ENCODE assay signal across 13 cellular contexts in the genomic region with DNA sequence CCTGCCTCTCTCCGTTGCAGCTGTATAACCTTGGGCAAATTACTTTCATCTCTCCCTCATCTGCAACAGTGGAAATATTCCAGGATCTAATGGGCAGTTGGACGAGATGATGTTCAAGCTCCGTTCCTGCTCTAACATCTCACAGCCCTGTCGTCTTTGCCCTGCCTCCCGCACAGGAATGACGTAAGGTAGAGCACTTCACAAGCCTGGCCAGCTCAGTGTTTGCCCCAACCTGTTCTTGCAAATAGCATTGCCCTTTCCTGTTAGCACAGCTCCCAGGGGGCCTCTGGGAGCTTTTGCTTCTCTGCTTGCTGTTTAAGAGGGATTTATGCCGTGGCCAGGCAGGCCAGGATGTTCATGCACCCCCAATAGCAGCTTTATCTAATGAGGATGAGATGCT.
DNase-seq lines count a peak whose midpoint lies in the region; TF ChIP-seq lines count a peak whose summit lies in the region.
"Had no signal": no experiment of that assay in that cellular context is flagged by ENCODE, and none has a peak within 500 bp of the region (broad histone marks: within the 10 kb centered on the region; RNA-seq: fewer than 3 reads in every experiment).

No MANE protein-coding gene starts in this region.

- H3K4me1 Mint-ChIP-seq in activated CD4-positive, alpha-beta memory T cell treated with anti-CD3 and anti-CD28 coated beads for 36 hours (ENCODE audit: low read depth), result peaks cover 50% of the 10 kb centered on the region

- no peak overlapping the region for H3K9ac ChIP-seq in GM23248

- H3K4me1 ChIP-seq in hepatocyte (ENCODE audit: insufficient read depth), result peaks cover 7% of the 10 kb centered on the region
- H3K4me1 ChIP-seq in GM23248 (ENCODE audit: insufficient read depth), result no peaks in the 10 kb centered on the region; the same call in 1 of the 2 replicates

- H3K79me2 ChIP-seq in hepatocyte, result no peaks in the 10 kb centered on the region
- H3K79me2 ChIP-seq in GM23248 (ENCODE audit: insufficient read depth), result no peaks in the 10 kb centered on the region

- no peaks in the 10 kb centered on the region for H3K27me3 ChIP-seq in hepatocyte
- H3K27me3 ChIP-seq in GM23248 (replicated peaks; ENCODE audit: insufficient read depth), result no peaks in the 10 kb centered on the region
- H3K27me3 ChIP-seq: SJCRH30 had no signal

- WGBS in hepatocyte (ENCODE audit: low lambda C conversion rate, missing lambda C conversion rate), result 53% methylated on average over 7 of the region's 7 CpGs
- WGBS in GM23248 (ENCODE audit: low coverage in 1 of 2, low lambda C conversion rate in 2 of 2, missing lambda C conversion rate in 2 of 2), 2 experiments, result 90 to 94% methylated on average over 7 of the region's 7 CpGs

- H3K27ac Mint-ChIP-seq in activated CD4-positive, alpha-beta memory T cell treated with anti-CD3 and anti-CD28 coated beads for 36 hours, result no peak overlapping the region

- H3K36me3 ChIP-seq in hepatocyte (replicated peaks; ENCODE audit: insufficient read depth, low read depth) (no peaks in the 10 kb centered on the region), GM23248 (ENCODE audit: low read depth) (no peaks in the 10 kb centered on the region)
- H3K36me3 ChIP-seq: SJCRH30 had no signal

- H3K9me3 Mint-ChIP-seq in activated CD4-positive, alpha-beta memory T cell treated with anti-CD3 and anti-CD28 coated beads for 36 hours, result no peaks in the 10 kb centered on the region

- H3K27me3 Mint-ChIP-seq in activated CD4-positive, alpha-beta memory T cell treated with anti-CD3 and anti-CD28 coated beads for 36 hours, result peaks cover 11% of the 10 kb centered on the region

- H3F3A ChIP-seq in GM23248 (ENCODE audit: insufficient read depth), result no peaks in the 10 kb centered on the region

- TF ChIP-seq CTCF in LNCaP clone FGC (IDR thresholded peaks at IDR 0.05; ENCODE audit: control insufficient read depth, extremely low read depth, insufficient read depth) (no peak), hepatocyte (IDR thresholded peaks at IDR 0.05; ENCODE audit: poor library complexity) (no peak)

- H3K27ac ChIP-seq in hepatocyte (no peak overlapping the region), GM23248 (no peak overlapping the region)
- H3K27ac ChIP-seq: SJCRH30 had no signal

- H3K9me3 ChIP-seq in hepatocyte (ENCODE audit: low read depth) (no peaks in the 10 kb centered on the region), GM23248 (ENCODE audit: low read depth) (no peaks in the 10 kb centered on the region)
- H3K9me3 ChIP-seq: SJCRH30 had no signal

- H3K4me3 Mint-ChIP-seq in activated CD4-positive, alpha-beta memory T cell treated with anti-CD3 and anti-CD28 coated beads for 36 hours, result no peak overlapping the region

- DNase-seq in DMS 273 (lab: John Stamatoyannopoulos, UW; ENCODE audit: unreplicated experiment), result peak; percentile 95
- peak; percentile 27 for DNase-seq in LNCaP clone FGC (ENCODE audit: low read depth)
- peak; percentile 81 for DNase-seq in NCI-H82 treated with DMSO at 0.1 percent for 48 hours (lab: John Stamatoyannopoulos, UW; ENCODE audit: unreplicated experiment)
- peak; percentile 15 for DNase-seq in iris pigment epithelial cell (ENCODE audit: low read depth)
- DNase-seq in activated CD4-positive, CD25-positive, alpha-beta regulatory T cell treated with anti-CD3 and anti-CD28 coated beads, Interleukin-2, amount 50 U/mL, for 72 hours, result no peak
- DNase-seq in hepatocyte (ENCODE audit: low spot score), result no peak
- DNase-seq in GM23248, result no peak
- no peak for DNase-seq in activated CD4-positive, alpha-beta memory T cell treated with anti-CD3 and anti-CD28 coated beads for 36 hours
- DNase-seq: activated naive CD4-positive, alpha-beta T cell; Kasumi-1; left colon; stimulated activated naive CD8-positive, alpha-beta T cell treated with anti-CD3 and anti-CD28 coated beads, Interleukin-15, Interleukin-2, amounts not matched to agents 100 U/mL and 50 U/mL, for 24 hours had no signal

- H3K9me2 ChIP-seq in hepatocyte (replicated peaks; ENCODE audit: insufficient read depth) (no peaks in the 10 kb centered on the region), GM23248 (ENCODE audit: insufficient read depth) (no peaks in the 10 kb centered on the region)

- intact Hi-C loops in activated CD4-positive, alpha-beta memory T cell treated with anti-CD3 and anti-CD28 coated beads for 36 hours (cut with micrococcal nuclease), result no loop called here

- no peak overlapping the region for H3K4me3 ChIP-seq in LNCaP clone FGC (ENCODE audit: low read depth, low read length)
- no peak overlapping the region for H3K4me3 ChIP-seq in hepatocyte
- no peak overlapping the region for H3K4me3 ChIP-seq in GM23248
- H3K4me3 ChIP-seq: SJCRH30 had no signal

- no peak overlapping the region for H3K4me2 ChIP-seq in hepatocyte
- H3K4me2 ChIP-seq in GM23248 (ENCODE audit: unreplicated experiment), result no peak overlapping the region

- POLR2A ChIA-PET in activated CD4-positive, alpha-beta memory T cell treated with anti-CD3 and anti-CD28 coated beads for 36 hours (lab: Charles Lee), result no interaction called here

- no peaks in the 10 kb centered on the region for H4K20me1 ChIP-seq in hepatocyte (ENCODE audit: insufficient read depth, poor library complexity, severe bottlenecking)
- no peaks in the 10 kb centered on the region for H4K20me1 ChIP-seq in GM23248 (ENCODE audit: insufficient read depth)

- CTCF ChIA-PET in activated CD4-positive, alpha-beta memory T cell treated with anti-CD3 and anti-CD28 coated beads for 36 hours (lab: Charles Lee), result no interaction called here

- in situ Hi-C loops in GM23248 (cut with MboI), result no loop called here

- no peaks in the 10 kb centered on the region for H3K36me3 Mint-ChIP-seq in activated CD4-positive, alpha-beta memory T cell treated with anti-CD3 and anti-CD28 coated beads for 36 hours

- H2AFZ ChIP-seq in hepatocyte (no peak overlapping the region), GM23248 (no peak overlapping the region)

Comparison
In these comparisons a context has a peak if more than half of its experiments do, and no peak if none do; other contexts are left out.
1. DNase-seq: peak in DMS 273 (single experiment), LNCaP clone FGC (single experiment), NCI-H82 treated with DMSO at 0.1 percent for 48 hours (single experiment) and iris pigment epithelial cell (single experiment); none in activated CD4-positive, CD25-positive, alpha-beta regulatory T cell treated with anti-CD3 and anti-CD28 coated beads, Interleukin-2, amount 50 U/mL, for 72 hours (single experiment), hepatocyte (single experiment), GM23248 (single experiment) and activated CD4-positive, alpha-beta memory T cell treated with anti-CD3 and anti-CD28 coated beads for 36 hours (single experiment).